Comparison of ENCODE assay signal across 8 cellular contexts in the genomic region with DNA sequence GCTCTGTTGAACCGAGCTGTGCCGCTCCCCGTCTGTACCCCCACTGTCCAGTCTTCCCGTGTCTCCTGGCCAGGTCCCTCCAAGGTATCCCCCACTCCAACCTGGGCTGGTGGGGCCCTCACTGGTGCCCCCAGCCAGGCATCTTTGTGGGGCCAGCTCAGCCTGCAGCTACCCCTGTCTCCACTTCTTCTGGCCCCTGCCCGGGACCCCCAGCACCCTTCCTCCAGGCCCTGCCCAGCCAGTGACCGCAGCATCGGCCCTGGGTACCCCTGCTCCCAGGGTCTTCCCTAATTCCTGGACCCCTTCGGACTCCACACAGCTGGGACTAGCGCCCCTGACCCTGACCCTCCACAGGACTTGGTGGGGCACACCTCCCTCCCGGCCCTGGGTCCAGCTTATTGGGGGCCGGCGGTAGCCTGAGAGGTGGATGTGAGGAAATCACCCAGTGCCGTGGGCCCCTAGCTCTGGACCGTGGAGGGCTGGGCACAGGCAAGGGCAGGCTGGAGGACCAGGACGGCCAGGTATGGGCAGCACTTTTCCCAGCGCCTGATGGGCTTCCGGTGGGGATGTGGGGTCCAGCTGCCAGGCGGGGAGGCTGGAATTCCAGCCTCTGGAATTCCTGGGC. TPM values are rescaled to one million over a fixed set of nuclear protein-coding genes. Genes with fewer than 3 reads are reported as not detected.
DNase-seq lines count a peak whose midpoint lies in the region; ATAC-seq, FAIRE-seq and TF ChIP-seq lines count a peak whose summit lies in the region.

No MANE protein-coding gene starts in this region.

- H3K4me1 ChIP-seq in KMS-11 (ENCODE audit: low read depth, poor library complexity, severe bottlenecking): peaks cover 35% of the 10 kb centered on the region

- H3K4me2 ChIP-seq in KMS-11: peak overlapping the region; percentile 100

- no peaks in the 10 kb centered on the region for H4K20me1 ChIP-seq in KMS-11 (ENCODE audit: insufficient read depth)

- H2AFZ ChIP-seq in KMS-11 (ENCODE audit: low read depth): no peak overlapping the region; the same call in 1 of the 2 replicates

- H3K4me1 Mint-ChIP-seq in activated naive CD8-positive, alpha-beta T cell treated with anti-CD3 and anti-CD28 coated beads for 36 hours: peaks cover 32% of the 10 kb centered on the region
- H3K4me1 Mint-ChIP-seq in stimulated activated naive B cell treated with anti-CD40 and anti-IgM and Interleukin-4, amounts not matched to agents 10 μg/mL and 1 μg/mL and 100 μg/mL, for 72 hours: peaks cover 51 to 80% of the 10 kb centered on the region in 2 donors

- H3K79me2 ChIP-seq in KMS-11 (ENCODE audit: insufficient read depth, low read depth): peaks cover 6% of the 10 kb centered on the region; the same call in 1 of the 2 replicates

- ATAC-seq in stimulated activated naive B cell treated with anti-CD40 and anti-IgM and Interleukin-4, amounts not matched to agents 10 μg/mL and 1 μg/mL and 100 μg/mL, for 72 hours (replicated peaks): no peak
- no peak for ATAC-seq in HG02973 (IDR thresholded peaks at IDR 0.05; ENCODE audit: unreplicated experiment)

- peaks cover 27% of the 10 kb centered on the region for H3K27me3 ChIP-seq in KMS-11 (ENCODE audit: insufficient read depth, low read depth)
- peaks cover 15% of the 10 kb centered on the region for H3K27me3 ChIP-seq in layer of hippocampus (ENCODE audit: control insufficient read depth, insufficient read depth, low read length)

- no peak overlapping the region for H3K4me3 ChIP-seq in KMS-11 (IDR thresholded peaks at IDR 0.05; ENCODE audit: insufficient read depth, low read depth, low read length)

- H3K27ac Mint-ChIP-seq in activated naive CD8-positive, alpha-beta T cell treated with anti-CD3 and anti-CD28 coated beads for 36 hours: peak overlapping the region; percentile 96
- H3K27ac Mint-ChIP-seq in stimulated activated naive B cell treated with anti-CD40 and anti-IgM and Interleukin-4, amounts not matched to agents 10 μg/mL and 1 μg/mL and 100 μg/mL, for 72 hours: peak overlapping the region; percentile 99

- peak overlapping the region; percentile 100 for H3K9ac ChIP-seq in KMS-11

- peaks cover 14% of the 10 kb centered on the region for H3K27me3 Mint-ChIP-seq in activated naive CD8-positive, alpha-beta T cell treated with anti-CD3 and anti-CD28 coated beads for 36 hours
- peaks cover 7 to 8% of the 10 kb centered on the region in 2 donors for H3K27me3 Mint-ChIP-seq in stimulated activated naive B cell treated with anti-CD40 and anti-IgM and Interleukin-4, amounts not matched to agents 10 μg/mL and 1 μg/mL and 100 μg/mL, for 72 hours

- no peak for DNase-seq in activated naive CD8-positive, alpha-beta T cell treated with anti-CD3 and anti-CD28 coated beads for 36 hours
- DNase-seq in stimulated activated naive B cell treated with anti-CD40 and anti-IgM and Interleukin-4, amounts not matched to agents 10 μg/mL and 1 μg/mL and 100 μg/mL, for 72 hours: no peak
- DNase-seq in NCI-H2227 (lab: John Stamatoyannopoulos, UW; ENCODE audit: unreplicated experiment) (no peak), GM19239 (ENCODE audit: insufficient read length, low spot score) (no peak)
- no peak for DNase-seq in activated CD4-positive, CD25-positive, alpha-beta regulatory T cell (lab: John Stamatoyannopoulos, UW)

- H3K4me3 Mint-ChIP-seq in activated naive CD8-positive, alpha-beta T cell treated with anti-CD3 and anti-CD28 coated beads for 36 hours: no peak overlapping the region
- peak overlapping the region; percentile 82 to 83 for H3K4me3 Mint-ChIP-seq in stimulated activated naive B cell treated with anti-CD40 and anti-IgM and Interleukin-4, amounts not matched to agents 10 μg/mL and 1 μg/mL and 100 μg/mL, for 72 hours

- no peaks in the 10 kb centered on the region for H3K9me3 Mint-ChIP-seq in activated naive CD8-positive, alpha-beta T cell treated with anti-CD3 and anti-CD28 coated beads for 36 hours
- no peaks in the 10 kb centered on the region for H3K9me3 Mint-ChIP-seq in stimulated activated naive B cell treated with anti-CD40 and anti-IgM and Interleukin-4, amounts not matched to agents 10 μg/mL and 1 μg/mL and 100 μg/mL, for 72 hours

- H3K36me3 Mint-ChIP-seq in activated naive CD8-positive, alpha-beta T cell treated with anti-CD3 and anti-CD28 coated beads for 36 hours: no peaks in the 10 kb centered on the region
- no peaks in the 10 kb centered on the region for H3K36me3 Mint-ChIP-seq in stimulated activated naive B cell treated with anti-CD40 and anti-IgM and Interleukin-4, amounts not matched to agents 10 μg/mL and 1 μg/mL and 100 μg/mL, for 72 hours

- no peaks in the 10 kb centered on the region for H3K36me3 ChIP-seq in KMS-11 (ENCODE audit: insufficient read depth)

- H3K27ac ChIP-seq in KMS-11: peak overlapping the region; percentile 99
- peak overlapping the region; percentile 77 for H3K27ac ChIP-seq in layer of hippocampus (ENCODE audit: low read depth, low read length)

- no peak for TF ChIP-seq CTCF in KMS-11 (conservative IDR thresholded peaks at IDR 0.05; ENCODE audit: low read depth, low read length)

- no peak for FAIRE-seq in GM19239 (lab: Jason Lieb, UNC)

RNA-seq across cellular contexts. Expression of gene CRIP1, which starts 4.1 kb away (rescaled TPM):
- 10 to 100 TPM; 82.5 to 87.3 TPM for total RNA-seq in activated naive CD8-positive, alpha-beta T cell treated with anti-CD3 and anti-CD28 coated beads for 36 hours

RNA-seq across cellular contexts. Expression of gene CRIP2, which starts 8.0 kb away (rescaled TPM):
- under 1 TPM; 0.16 to 0.41 TPM for total RNA-seq in activated naive CD8-positive, alpha-beta T cell treated with anti-CD3 and anti-CD28 coated beads for 36 hours

RNA-seq across cellular contexts. Expression of gene TEDC1, which starts 8.4 kb away (rescaled TPM):
- 10 to 100 TPM; 33.6 to 34.9 TPM for total RNA-seq in activated naive CD8-positive, alpha-beta T cell treated with anti-CD3 and anti-CD28 coated beads for 36 hours

RNA-seq across cellular contexts. Expression of gene TMEM121, which starts 43.8 kb away (rescaled TPM):
- 10 to 100 TPM; 16.7 to 16.8 TPM for total RNA-seq in activated naive CD8-positive, alpha-beta T cell treated with anti-CD3 and anti-CD28 coated beads for 36 hours
